ENCODE assay signal across 23 cellular contexts in the genomic region with DNA sequence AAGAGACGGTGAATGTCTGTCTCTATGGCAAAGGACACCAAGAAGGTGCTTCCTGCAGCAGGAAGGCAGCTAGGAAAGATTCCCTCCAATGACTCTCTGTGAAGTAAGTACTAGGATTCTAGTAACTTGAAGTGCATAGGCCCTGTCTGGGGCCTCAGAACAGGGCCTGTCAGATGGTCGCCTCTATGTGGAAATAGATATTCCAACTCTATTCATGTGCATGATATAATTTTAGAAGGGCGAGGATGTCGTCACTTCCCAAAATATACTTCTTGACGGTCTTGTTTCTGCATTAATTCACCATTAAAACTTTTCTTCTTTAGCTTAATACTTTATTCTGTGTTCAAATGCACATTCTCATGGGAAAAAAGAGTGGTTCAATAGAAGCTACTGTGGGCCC.
"Had no signal": no experiment of that assay in that cellular context is flagged by ENCODE, and none has a peak within 500 bp of the region (broad histone marks: within the 10 kb centered on the region; RNA-seq: fewer than 3 reads in every experiment).

No MANE protein-coding gene starts in this region.

- H3K27me3 ChIP-seq: ascending aorta, cardiac muscle cell, left lung, pancreas, testis had no signal

- H3K27ac ChIP-seq: ascending aorta, cardiac muscle cell, left lung, pancreas, prostate gland, testis, transverse colon, WERI-Rb-1 had no signal

- H3K9me3 ChIP-seq: pancreas, prostate gland, testis had no signal

- H3K36me3 ChIP-seq: ascending aorta, cardiac muscle cell, left lung, pancreas, prostate gland, transverse colon, WERI-Rb-1 had no signal

- ATAC-seq: effector memory CD8-positive, alpha-beta T cell; left lung; naive thymus-derived CD4-positive, alpha-beta T cell; pancreas had no signal

- H3K4me3 ChIP-seq: ascending aorta, cardiac muscle cell, coronary artery, left lung, pancreas, prostate gland, testis, transverse colon had no signal

- H3K4me1 ChIP-seq: ascending aorta, left lung, pancreas, prostate gland, testis, transverse colon had no signal

- DNase-seq: activated CD4-positive, alpha-beta memory T cell treated with anti-CD3 and anti-CD28 coated beads for 36 hours; activated CD4-positive, alpha-beta T cell treated with anti-CD3 and anti-CD28 coated beads, Interleukin-2, amount 10 ng/mL, durations not matched to agents 24 days and 14 days; activated CD4-positive, CD25-positive, alpha-beta regulatory T cell treated with anti-CD3 and anti-CD28 coated beads, Interleukin-2, amount 50 U/mL, for 72 hours; activated CD8-positive, alpha-beta memory T cell treated with anti-CD3 and anti-CD28 coated beads, Interleukin-2, amount 50 U/mL, for 4 hours; activated effector memory CD4-positive, alpha-beta T cell treated with anti-CD3 and anti-CD28 coated beads, Interleukin-2, amount 50 U/mL, for 16 hours; activated naive CD4-positive, alpha-beta T cell treated with anti-CD3 and anti-CD28 coated beads for 36 hours; activated naive CD8-positive, alpha-beta T cell treated with anti-CD3 and anti-CD28 coated beads for 36 hours; activated T-cell treated with anti-CD3 and anti-CD28 coated beads, Interleukin-2, amount 50 U/mL, for 1 hour; effector memory CD8-positive, alpha-beta T cell; erythroblast; kidney glomerular epithelial cell; left lung; naive thymus-derived CD4-positive, alpha-beta T cell; pancreas; stimulated activated CD4-positive, alpha-beta T cell treated with anti-CD3 and anti-CD28 coated beads, Interleukin-2, amount 100 ng/mL, for 48 hours; stimulated activated naive CD4-positive, alpha-beta T cell treated with Interleukin-2 at 50 U/mL for 16 hours; testis; transverse colon; WERI-Rb-1 had no signal
